Comparison of ENCODE assay signal across 29 cellular contexts in genomic region chr3:19254784-19255338, GRCh38.
"Had no signal": no experiment of that assay in that cellular context is flagged by ENCODE, and none has a peak within 500 bp of the region (broad histone marks: within the 10 kb centered on the region; RNA-seq: fewer than 3 reads in every experiment).

No MANE protein-coding gene starts in this region.

- H3K27me3 ChIP-seq: colonic mucosa, gastrocnemius medialis, heart left ventricle, left lung, neural progenitor cell, right atrium auricular region, sigmoid colon, testis, tibial artery, upper lobe of left lung had no signal

- H3K27ac ChIP-seq: colonic mucosa, epithelial cell of prostate, gastrocnemius medialis, heart left ventricle, left lung, neural progenitor cell, prostate gland, right atrium auricular region, sigmoid colon, testis, tibial artery, upper lobe of left lung had no signal

- H3K36me3 ChIP-seq: colonic mucosa, gastrocnemius medialis, heart left ventricle, left lung, neural progenitor cell, prostate gland, right atrium auricular region, sigmoid colon, tibial artery, upper lobe of left lung had no signal

- H3K27me3 Mint-ChIP-seq: dendritic cell treated with granulocyte-macrophage colony-stimulating factor and Interleukin-4, amounts not matched to agents 40 ng/mL and 50 ng/mL, for 4 days had no signal

- H3K9ac ChIP-seq: neural progenitor cell had no signal

- DNase-seq: colonic mucosa; effector CD8-positive, alpha-beta T cell; endodermal cell; foreskin fibroblast; gastrocnemius medialis; heart left ventricle; hippocampal formation; left cardiac atrium; left lung; mesendoderm; midbrain; naive thymus-derived CD4-positive, alpha-beta T cell; nucleus accumbens; sigmoid colon; stimulated activated CD4-positive, alpha-beta T cell treated with anti-CD3 and anti-CD28 coated beads, Interleukin-2, amount 100 ng/mL, for 24 hours; stimulated activated CD4-positive, alpha-beta T cell treated with anti-CD3 and anti-CD28 coated beads, Interleukin-4, amount 100 ng/mL, for 24 hours; stimulated activated naive CD8-positive, alpha-beta T cell treated with anti-CD3 and anti-CD28 coated beads, Interleukin-15, Interleukin-2, amounts not matched to agents 100 U/mL and 50 U/mL, for 24 hours; substantia nigra; testis; tibial artery; upper lobe of left lung had no signal

- H3K9me3 ChIP-seq: colonic mucosa, gastrocnemius medialis, left lung, prostate gland, testis, upper lobe of left lung had no signal

- H3K27ac Mint-ChIP-seq: dendritic cell treated with granulocyte-macrophage colony-stimulating factor and Interleukin-4, amounts not matched to agents 40 ng/mL and 50 ng/mL, for 4 days; endodermal cell; naive thymus-derived CD4-positive, alpha-beta T cell; nephron; neural progenitor cell; stimulated activated effector memory CD8-positive, alpha-beta T cell treated with anti-CD3 and anti-CD28 coated beads, Interleukin-12 subunit alpha, Interleukin-12 subunit beta, amount 100 ng/mL, for 72 hours had no signal

- H3K4me1 ChIP-seq: colonic mucosa, gastrocnemius medialis, heart left ventricle, left lung, prostate gland, right atrium auricular region, sigmoid colon, testis, tibial artery, upper lobe of left lung had no signal

- H3K4me2 ChIP-seq: neural progenitor cell had no signal

- H2AFZ ChIP-seq: neural progenitor cell had no signal

- H3K4me3 ChIP-seq: colonic mucosa, gastrocnemius medialis, heart left ventricle, left lung, neural progenitor cell, prostate gland, right atrium auricular region, sigmoid colon, testis, tibial artery, upper lobe of left lung had no signal

- ATAC-seq: esophagus mucosa; gastrocnemius medialis; heart left ventricle; left cardiac atrium; left lung; naive thymus-derived CD4-positive, alpha-beta T cell; stimulated activated effector memory CD8-positive, alpha-beta T cell treated with anti-CD3 and anti-CD28 coated beads, Interleukin-12 subunit alpha, Interleukin-12 subunit beta, amount 100 ng/mL, for 72 hours; stimulated activated naive CD8-positive, alpha-beta T cell treated with anti-CD3 and anti-CD28 coated beads, Interleukin-15, Interleukin-2, amounts not matched to agents 100 U/mL and 50 U/mL, for 24 hours had no signal

- H3K4me3 Mint-ChIP-seq: dendritic cell treated with granulocyte-macrophage colony-stimulating factor and Interleukin-4, amounts not matched to agents 40 ng/mL and 50 ng/mL, for 4 days; endodermal cell; naive thymus-derived CD4-positive, alpha-beta T cell; nephron; neural progenitor cell; stimulated activated effector memory CD8-positive, alpha-beta T cell treated with anti-CD3 and anti-CD28 coated beads, Interleukin-12 subunit alpha, Interleukin-12 subunit beta, amount 100 ng/mL, for 72 hours had no signal

- H3K4me1 Mint-ChIP-seq: nephron; neural progenitor cell; stimulated activated effector memory CD8-positive, alpha-beta T cell treated with anti-CD3 and anti-CD28 coated beads, Interleukin-12 subunit alpha, Interleukin-12 subunit beta, amount 100 ng/mL, for 72 hours had no signal

- H3K36me3 Mint-ChIP-seq: neural progenitor cell; stimulated activated effector memory CD8-positive, alpha-beta T cell treated with anti-CD3 and anti-CD28 coated beads, Interleukin-12 subunit alpha, Interleukin-12 subunit beta, amount 100 ng/mL, for 72 hours had no signal

- H3K9me3 Mint-ChIP-seq: dendritic cell treated with granulocyte-macrophage colony-stimulating factor and Interleukin-4, amounts not matched to agents 40 ng/mL and 50 ng/mL, for 4 days; nephron; neural progenitor cell had no signal
